ENCODE assay signal across 12 cellular contexts in genomic region chr6:80181352-80182081, GRCh38.
A peak's percentile ranks its signal among the peaks of the same experiment; 100 is the strongest.
DNase-seq lines count a peak whose midpoint lies in the region; ATAC-seq and TF ChIP-seq lines count a peak whose summit lies in the region.
"Had no signal": no experiment of that assay in that cellular context is flagged by ENCODE, and none has a peak within 500 bp of the region (broad histone marks: within the 10 kb centered on the region; RNA-seq: fewer than 3 reads in every experiment).

No MANE protein-coding gene starts in this region.

- no peaks in the 10 kb centered on the region for H3K4me1 Mint-ChIP-seq in natural killer cell

- H3K27ac Mint-ChIP-seq in natural killer cell = no peak overlapping the region

- H3K27me3 Mint-ChIP-seq in natural killer cell (ENCODE audit: low read depth in 2 of 2) = no peaks in the 10 kb centered on the region

- DNase-seq in RPMI8226 (peak; percentile 86), renal cortical epithelial cell (ENCODE audit: low read depth) (peak; percentile 44), left cardiac atrium (no peak), natural killer cell (no peak)
- no peak for DNase-seq in NK-92 treated with Interleukin-12 subunit alpha and Interleukin-12 subunit beta, amount 100 ng/mL, for 24 hours (lab: John Stamatoyannopoulos, UW)
- DNase-seq: activated T-cell treated with anti-CD3 and anti-CD28 coated beads, Interleukin-2, amount 50 U/mL, for 1 hour; anterior cingulate cortex; effector memory CD4-positive, alpha-beta T cell; left ventricle myocardium superior; transverse colon had no signal

- ATAC-seq in GM18867 (IDR thresholded peaks at IDR 0.05; ENCODE audit: unreplicated experiment) (peak; percentile 71), HG02840 (IDR thresholded peaks at IDR 0.05; ENCODE audit: low FRiP score, unreplicated experiment) (peak; percentile 66), left cardiac atrium (no peak), natural killer cell (no peak)
- ATAC-seq: left ventricle myocardium superior had no signal

- no peak for TF ChIP-seq CTCF in natural killer cell (IDR thresholded peaks at IDR 0.05)

- peaks cover 10% of the 10 kb centered on the region for H3K36me3 Mint-ChIP-seq in natural killer cell

- no peak overlapping the region for H3K4me3 Mint-ChIP-seq in natural killer cell

- H3K9me3 Mint-ChIP-seq in natural killer cell = no peaks in the 10 kb centered on the region

- intact Hi-C loops in left cardiac atrium (cut with DNase I) = no loop called here
- intact Hi-C loops in natural killer cell (cut with micrococcal nuclease) = no loop called here

Comparison
In these comparisons a context has a peak if more than half of its experiments do, and no peak if none do; other contexts are left out.
1. ATAC-seq: peak in GM18867 (single experiment) and HG02840 (single experiment); none in left cardiac atrium (0 of 2) and natural killer cell (0 of 3).
2. DNase-seq: peak in RPMI8226 (single experiment) and renal cortical epithelial cell (single experiment); none in NK-92 treated with Interleukin-12 subunit alpha and Interleukin-12 subunit beta, amount 100 ng/mL, for 24 hours (single experiment), left cardiac atrium (single experiment) and natural killer cell (single experiment).